In genomic region chr9:128656416-128657343, GRCh38 we compare ENCODE assay signal across 8 cellular contexts. TPM values are rescaled to one million over a fixed set of nuclear protein-coding genes. Genes with fewer than 3 reads are reported as not detected.
DNase-seq lines count a peak whose midpoint lies in the region; ATAC-seq and TF ChIP-seq lines count a peak whose summit lies in the region.

Gene DYNC2I2, minus strand, starts transcription at chr9:128656847. Its CDS starts 121 bp downstream, at chr9:128656726.

- peak within 1 kb of the TSS; percentile 100 for H3K27ac Mint-ChIP-seq in HFFc6
- H3K27ac Mint-ChIP-seq in activated naive CD4-positive, alpha-beta T cell treated with anti-CD3 and anti-CD28 coated beads, Interleukin-2, amount 50 U/mL, for 24 hours: peak within 1 kb of the TSS; percentile 100

- TF ChIP-seq CTCF in HFFc6 (IDR thresholded peaks at IDR 0.05) (peak; percentile 23; the same call in 1 of the 2 replicates), omental fat pad (IDR thresholded peaks at IDR 0.05) (no peak)

- H3K27me3 Mint-ChIP-seq in HFFc6 (ENCODE audit: insufficient read depth): no peaks in the 10 kb centered on the region
- no peaks in the 10 kb centered on the region for H3K27me3 Mint-ChIP-seq in activated naive CD4-positive, alpha-beta T cell treated with anti-CD3 and anti-CD28 coated beads, Interleukin-2, amount 50 U/mL, for 24 hours

- peak within 1 kb of the TSS; percentile 97 for H3K27ac ChIP-seq in temporal lobe (ENCODE audit: low read depth, low read length)

- H3K9me3 Mint-ChIP-seq in HFFc6: no peaks in the 10 kb centered on the region
- H3K9me3 Mint-ChIP-seq in activated naive CD4-positive, alpha-beta T cell treated with anti-CD3 and anti-CD28 coated beads, Interleukin-2, amount 50 U/mL, for 24 hours: no peaks in the 10 kb centered on the region

- H3K4me1 Mint-ChIP-seq in HFFc6 (ENCODE audit: low read depth): peaks cover 16% of the 10 kb centered on the region
- peaks cover 8% of the 10 kb centered on the region for H3K4me1 Mint-ChIP-seq in activated naive CD4-positive, alpha-beta T cell treated with anti-CD3 and anti-CD28 coated beads, Interleukin-2, amount 50 U/mL, for 24 hours

- peak; percentile 85 for DNase-seq in GM04504 (ENCODE audit: low read depth)
- peak; percentile 89 for DNase-seq in HFFc6
- DNase-seq in NCI-H1048 (lab: John Stamatoyannopoulos, UW): peak; percentile 82
- peak; percentile 86 for DNase-seq in glomerular visceral epithelial cell (ENCODE audit: extremely low spot score)
- peak; percentile 87 for DNase-seq in omental fat pad (ENCODE audit: low spot score)

- H3K36me3 Mint-ChIP-seq in HFFc6 (ENCODE audit: low read depth): 0 out of 2 replicates have a peak, but pooled peaks cover 4% of the 10 kb centered on the region
- no peaks in the 10 kb centered on the region for H3K36me3 Mint-ChIP-seq in activated naive CD4-positive, alpha-beta T cell treated with anti-CD3 and anti-CD28 coated beads, Interleukin-2, amount 50 U/mL, for 24 hours

- peak; percentile 97 for ATAC-seq in SK-N-SH treated with all-trans-retinoic acid at 6 μM for 48 hours
- peak; percentile 99 for ATAC-seq in omental fat pad (ENCODE audit: low FRiP score)

- H3K4me3 Mint-ChIP-seq in HFFc6: peak within 1 kb of the TSS; percentile 93
- H3K4me3 Mint-ChIP-seq in activated naive CD4-positive, alpha-beta T cell treated with anti-CD3 and anti-CD28 coated beads, Interleukin-2, amount 50 U/mL, for 24 hours: peak within 1 kb of the TSS; percentile 91

TF ChIP-seq in SK-N-SH treated with all-trans-retinoic acid at 6 μM for 48 hours, 23 proteins besides CTCF, POLR2A, EP300 and RAD21:
- TF ChIP-seq RARB (CRISPR knock-in tag; IDR thresholded peaks at IDR 0.05) (no peak), CREB5 (CRISPR knock-in tag; IDR thresholded peaks at IDR 0.05; ENCODE audit: low read depth) (no peak), ZC3H10 (CRISPR knock-in tag; IDR thresholded peaks at IDR 0.05) (no peak), PATZ1 (CRISPR knock-in tag; IDR thresholded peaks at IDR 0.05; ENCODE audit: borderline replicate concordance) (no peak), ARNTL (CRISPR knock-in tag; IDR thresholded peaks at IDR 0.05; ENCODE audit: borderline replicate concordance, low read depth) (no peak), PPARA (CRISPR knock-in tag; IDR thresholded peaks at IDR 0.05; ENCODE audit: borderline replicate concordance) (no peak), TSHZ2 (CRISPR knock-in tag; IDR thresholded peaks at IDR 0.05) (peak; percentile 76), ZNF70 (CRISPR knock-in tag; IDR thresholded peaks at IDR 0.05) (no peak), CSRNP3 (CRISPR knock-in tag; IDR thresholded peaks at IDR 0.05) (peak; percentile 58; the same call in 1 of the 2 replicates), ZNF565 (CRISPR knock-in tag; conservative IDR thresholded peaks at IDR 0.05; ENCODE audit: low read depth) (no peak), POU6F1 (CRISPR knock-in tag; IDR thresholded peaks at IDR 0.05; ENCODE audit: borderline replicate concordance, low read depth) (no peak), SNAI2 (CRISPR knock-in tag; IDR thresholded peaks at IDR 0.05) (0 out of 2 replicates have a peak, but pooled peaks have one; percentile 26), CSDC2 (CRISPR knock-in tag; IDR thresholded peaks at IDR 0.05) (0 out of 2 replicates have a peak, but pooled peaks have one; percentile 85), ZNF8 (CRISPR knock-in tag; IDR thresholded peaks at IDR 0.05) (0 out of 2 replicates have a peak, but pooled peaks have one; percentile 15), TCF4 (CRISPR knock-in tag; IDR thresholded peaks at IDR 0.05; ENCODE audit: borderline replicate concordance) (no peak), OSR1 (CRISPR knock-in tag; IDR thresholded peaks at IDR 0.05) (0 out of 2 replicates have a peak, but pooled peaks have one; percentile 64), ISL1 (CRISPR knock-in tag; IDR thresholded peaks at IDR 0.05) (no peak), ZFP3 (CRISPR knock-in tag; IDR thresholded peaks at IDR 0.05) (peak; percentile 66), GLIS3 (CRISPR knock-in tag; IDR thresholded peaks at IDR 0.05) (no peak)
TF ChIP-seq in SK-N-SH treated with all-trans-retinoic acid at 6 μM for 48 hours: peak in this region for 7.

RNA-seq across cellular contexts. Expression of gene DYNC2I2, which starts in this region (rescaled TPM):
- 10 to 100 TPM; 34.5 to 51.7 (median 49.9) TPM for total RNA-seq in HFFc6 (2021; fragmentation: NEBNext Ultra II Directional; extraction: Animal tissue kit (Norgen Biotek cat#: 25700))
- total RNA-seq in omental fat pad (10 to 100 TPM; 12.8 to 24.7 (median 21.3) TPM), temporal lobe (23.4 TPM)

Comparison
In these comparisons a context has a peak if more than half of its experiments do, and no peak if none do; other contexts are left out.
1. Peak in every context shown above with its lines: DNase-seq, ATAC-seq and H3K27ac ChIP-seq.